In the genomic region with DNA sequence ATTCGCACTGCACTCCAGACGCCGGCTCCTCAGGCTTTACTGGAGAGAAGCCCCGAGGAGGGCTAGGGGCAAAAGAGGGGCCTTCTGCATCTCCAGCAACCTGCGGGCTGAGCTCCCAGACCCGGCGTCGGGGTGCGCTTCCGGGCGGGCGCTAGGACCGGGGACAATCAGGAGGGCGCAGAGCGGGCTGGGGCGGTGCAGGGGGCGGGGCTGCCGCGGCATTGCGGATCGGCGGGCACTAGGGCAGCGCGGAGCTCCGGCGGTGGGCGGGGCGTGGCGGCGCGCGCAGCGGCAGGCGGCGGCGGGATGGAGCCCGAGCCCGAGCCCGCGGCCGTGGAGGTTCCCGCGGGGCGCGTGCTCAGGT, we compare ENCODE assay signal across 8 cellular contexts. TPM values are rescaled to one million over a fixed set of nuclear protein-coding genes. Genes with fewer than 3 reads are reported as not detected.
A peak's percentile ranks its signal among the peaks of the same experiment; 100 is the strongest.
DNase-seq lines count a peak whose midpoint lies in the region; ATAC-seq and TF ChIP-seq lines count a peak whose summit lies in the region.

A gene (plus strand): TSS at position 274 of the 364 bp plus-strand sequence. CDS start 33 bp downstream, at position 307.

- DNase-seq in NCI-H2081 treated with DMSO at 0.1 percent for 48 hours (lab: John Stamatoyannopoulos, UW) (peak; percentile 40), T1000 (lab: John Stamatoyannopoulos, UW) (peak; percentile 88), astrocyte of the cerebellum (ENCODE audit: low read depth) (peak; percentile 54), hepatic stellate cell (ENCODE audit: low spot score) (peak; percentile 98), renal cortical epithelial cell (ENCODE audit: low read depth) (peak; percentile 58)

- TF ChIP-seq CTCF in astrocyte of the cerebellum (IDR thresholded peaks at IDR 0.05; ENCODE audit: low read depth, low read length, missing control alignments), result no peak

- ATAC-seq in GM18498 (IDR thresholded peaks at IDR 0.05; ENCODE audit: unreplicated experiment) (peak; percentile 79), HG02943 (IDR thresholded peaks at IDR 0.05; ENCODE audit: low read depth, unreplicated experiment) (peak; percentile 60), HG03378 (IDR thresholded peaks at IDR 0.05; ENCODE audit: unreplicated experiment) (no peak)

- in situ Hi-C loops in astrocyte of the cerebellum (cut with HindIII; ENCODE audit: low sequenced_read_pairs), result no loop called here

- peak within 1 kb of the TSS; percentile 78 for H3K4me3 ChIP-seq in astrocyte of the cerebellum (ENCODE audit: low read depth, low read length)

RNA-seq across cellular contexts. Expression of the gene that starts here (rescaled TPM):
- 11.1 and 14.5 TPM in 2 replicates for total RNA-seq in renal cortical epithelial cell

Comparison
In these comparisons a context has a peak if more than half of its experiments do, and no peak if none do; other contexts are left out.
1. DNase-seq: peak in every context shown above with its lines; median percentile 98 in hepatic stellate cell; 88 in T1000; 58 in renal cortical epithelial cell; 54 in astrocyte of the cerebellum; 40 in NCI-H2081 treated with DMSO at 0.1 percent for 48 hours.